ENCODE assay signal across 14 cellular contexts in genomic region chr19:20165971-20166592, GRCh38. TPM values are rescaled to one million over a fixed set of nuclear protein-coding genes. Genes with fewer than 3 reads are reported as not detected.
DNase-seq lines count a peak whose midpoint lies in the region; ATAC-seq, FAIRE-seq and TF ChIP-seq lines count a peak whose summit lies in the region.
"Had no signal": no experiment of that assay in that cellular context is flagged by ENCODE, and none has a peak within 500 bp of the region (broad histone marks: within the 10 kb centered on the region; RNA-seq: fewer than 3 reads in every experiment).

No MANE protein-coding gene starts in this region.

- H3K23me2 ChIP-seq in H1 (ENCODE audit: low read depth, low read length) = no peaks in the 10 kb centered on the region

- H3K36me3 ChIP-seq in BLaER1 = peaks cover 53% of the 10 kb centered on the region
- H3K36me3 ChIP-seq in DND-41 (ENCODE audit: insufficient read depth, low read length) = peaks cover 20% of the 10 kb centered on the region
- peaks cover 0 to 8% (median 2%) of the 10 kb centered on the region in 4 experiments; a peak in 5 of 8 replicates for H3K36me3 ChIP-seq in H1 (ENCODE audit: control insufficient read depth in 2 of 4, insufficient read depth in 4 of 4, low read length in 3 of 4)
- H3K36me3 ChIP-seq in pancreas = no peaks in the 10 kb centered on the region
- H3K36me3 ChIP-seq in kidney (ENCODE audit: control insufficient read depth in 1 of 2, insufficient read depth in 2 of 2, low read length in 2 of 2) = no peaks in the 10 kb centered on the region
- H3K36me3 ChIP-seq: cardiac muscle cell, uterus had no signal

- no peak for TF ChIP-seq RAD21 in H1 (IDR thresholded peaks at IDR 0.05 in 1 of 2, conservative IDR thresholded peaks at IDR 0.05 in 1 of 2; ENCODE audit: low read depth in 2 of 2, low read length in 2 of 2)

- H2AFZ ChIP-seq in DND-41 (ENCODE audit: low read depth, low read length) (no peak overlapping the region), H1 (ENCODE audit: low read length) (no peak overlapping the region)

- H3K4me2 ChIP-seq in BLaER1 = no peak overlapping the region
- H3K4me2 ChIP-seq in DND-41 (ENCODE audit: insufficient read depth, low read length) = no peak overlapping the region
- no peak overlapping the region for H3K4me2 ChIP-seq in H1 (ENCODE audit: insufficient read depth in 1 of 2, low read depth in 2 of 2, low read length in 2 of 2)

- no peaks in the 10 kb centered on the region for H3K27me3 ChIP-seq in BLaER1
- no peaks in the 10 kb centered on the region for H3K27me3 ChIP-seq in DND-41 (ENCODE audit: insufficient read depth, low read length, poor library complexity)
- no peaks in the 10 kb centered on the region for H3K27me3 ChIP-seq in H1 (replicated peaks in 1 of 4; ENCODE audit: control insufficient read depth in 3 of 4, extremely low read depth in 1 of 4, insufficient read depth in 3 of 4, low read length in 3 of 4)
- no peaks in the 10 kb centered on the region for H3K27me3 ChIP-seq in pancreas
- H3K27me3 ChIP-seq: cardiac muscle cell, uterus had no signal

- H3K79me2 ChIP-seq in DND-41 (ENCODE audit: insufficient read depth, low read length) (peaks cover 36% of the 10 kb centered on the region), H1 (ENCODE audit: control insufficient read depth in 1 of 2, insufficient read depth in 2 of 2, low read length in 2 of 2) (peaks cover 0 to 33% of the 10 kb centered on the region in 2 experiments; a peak in 3 of 4 replicates)

- H2BK120ac ChIP-seq in H1 (replicated peaks; ENCODE audit: low read depth, low read length) = no peak overlapping the region

- peaks cover 32% of the 10 kb centered on the region for H3K4me1 ChIP-seq in BLaER1
- H3K4me1 ChIP-seq in DND-41 (ENCODE audit: insufficient read depth, low read length) = peaks cover 26% of the 10 kb centered on the region
- H3K4me1 ChIP-seq in H1 (replicated peaks in 1 of 4; ENCODE audit: control insufficient read depth in 3 of 4, insufficient read depth in 4 of 4, low read length in 3 of 4) = peaks cover 0 to 5% (median 0%) of the 10 kb centered on the region in 4 experiments; a peak in 1 of 7 replicates
- no peaks in the 10 kb centered on the region for H3K4me1 ChIP-seq in pancreas
- peaks cover 3 to 4% of the 10 kb centered on the region in 2 donors for H3K4me1 ChIP-seq in kidney (ENCODE audit: control insufficient read depth in 1 of 2, insufficient read depth in 1 of 2, low read depth in 1 of 2, low read length in 2 of 2)
- H3K4me1 ChIP-seq: uterus had no signal

- H2BK12ac ChIP-seq in H1 (ENCODE audit: low read depth, low read length) = no peak overlapping the region

- no peak overlapping the region for H3K14ac ChIP-seq in H1 (ENCODE audit: insufficient read length)

- FAIRE-seq in H1 (lab: Jason Lieb, UNC) (no peak), pancreas (lab: Jason Lieb, UNC) (no peak), kidney (lab: Jason Lieb, UNC) (no peak)
- FAIRE-seq: small intestine had no signal

- H3K79me1 ChIP-seq in H1 (ENCODE audit: low read depth, low read length) = no peaks in the 10 kb centered on the region; the same call in 1 of the 2 replicates

- H3K9ac ChIP-seq in BLaER1 (no peak overlapping the region), DND-41 (ENCODE audit: low read depth, low read length) (no peak overlapping the region), H1 (replicated peaks in 1 of 4; ENCODE audit: extremely low read depth in 1 of 4, low read depth in 3 of 4, low read length in 3 of 4) (no peak overlapping the region), kidney (ENCODE audit: low read length in 2 of 2) (no peak overlapping the region)

- no peak for TF ChIP-seq EP300 in H1 (IDR thresholded peaks at IDR 0.05; ENCODE audit: borderline replicate concordance in 1 of 2, low read depth in 2 of 2, low read length in 2 of 2)

- H3K4me3 ChIP-seq in BLaER1 (no peak overlapping the region), DND-41 (ENCODE audit: low read depth in 1 of 2, low read length in 2 of 2) (no peak overlapping the region), H1 (ENCODE audit: extremely low read depth in 1 of 4, insufficient read depth in 2 of 4, low read depth in 3 of 4, low read length in 4 of 4) (no peak overlapping the region), pancreas (no peak overlapping the region), kidney (ENCODE audit: low read length in 2 of 2) (no peak overlapping the region)
- H3K4me3 ChIP-seq: cardiac muscle cell, lung had no signal

- H2BK20ac ChIP-seq in H1 (ENCODE audit: low read length) = 0 out of 2 replicates have a peak overlapping the region, but pooled peaks have one; percentile 82

- H4K8ac ChIP-seq in H1 (ENCODE audit: extremely low read depth, insufficient read depth, low read length) = no peak overlapping the region

- TF ChIP-seq POLR2A in H1 (IDR thresholded peaks at IDR 0.05; ENCODE audit: control extremely low read depth in 1 of 2, low read depth in 2 of 2, low read length in 2 of 2) = no peak

- POLR2A ChIA-PET in H1 (lab: Charles Lee; ENCODE audit: partially characterized antibody) = interaction anchor here (0.7 to 3.9 kb wide), 18 partner anchors 13 to 497 kb away, joined by 3 to 20 read pairs (median 4); partner anchors contain the start of genes ZNF101 and ZNF90

- H3K23ac ChIP-seq in H1 (ENCODE audit: insufficient read length) = no peak overlapping the region

- H2BK5ac ChIP-seq in H1 (ENCODE audit: low read depth, low read length) = no peak overlapping the region

- intact Hi-C loops in pancreas (cut with DNase I) (no loop called here), kidney (cut with DNase I) (no loop called here), left colon (cut with DNase I, micrococcal nuclease) (no loop called here)

- peak overlapping the region; percentile 41; the same call in 1 of the 2 replicates for H3K27ac ChIP-seq in BLaER1
- H3K27ac ChIP-seq in DND-41 (ENCODE audit: low read length) = 0 out of 2 replicates have a peak overlapping the region, but pooled peaks have one; percentile 13
- H3K27ac ChIP-seq in H1 (ENCODE audit: low read depth, low read length) = no peak overlapping the region
- peak overlapping the region in 2 of 4 donors; percentile 68 to 73 for H3K27ac ChIP-seq in pancreas
- no peak overlapping the region for H3K27ac ChIP-seq in kidney (ENCODE audit: low read depth in 2 of 2, low read length in 2 of 2)
- H3K27ac ChIP-seq: cardiac muscle cell, uterus had no signal

- H4K5ac ChIP-seq in H1 (ENCODE audit: insufficient read length, low read depth, low read length) = no peak overlapping the region

- H3K9me3 ChIP-seq in BLaER1 (peaks cover 89% of the 10 kb centered on the region), DND-41 (ENCODE audit: insufficient read depth, low read length, severe bottlenecking) (peaks cover 7% of the 10 kb centered on the region), H1 (ENCODE audit: insufficient read depth in 2 of 2, low read depth in 1 of 2, low read length in 1 of 2) (no peaks in the 10 kb centered on the region), pancreas (no peaks in the 10 kb centered on the region), kidney (ENCODE audit: control insufficient read depth in 1 of 2, low read length in 2 of 2) (no peaks in the 10 kb centered on the region)
- H3K9me3 ChIP-seq: uterus had no signal

- ATAC-seq in DND-41 (ENCODE audit: insufficient read depth, low read depth) = no peak
- peak in 3 of 4 donors; percentile 24 to 46 (median 31) for ATAC-seq in pancreas
- ATAC-seq in left colon = no peak
- ATAC-seq in GM21515 (IDR thresholded peaks at IDR 0.05; ENCODE audit: unreplicated experiment) = no peak

- no peak overlapping the region for H3K56ac ChIP-seq in H1 (replicated peaks; ENCODE audit: insufficient read length, low read depth, low read length)

- DNase-seq in DND-41 (no peak), H1 (ENCODE audit: low read depth in 1 of 2, low spot score in 2 of 2) (no peak), pancreas (peak in 2 of 6 donors; percentile 15 to 21), AG08395 (ENCODE audit: low spot score) (no peak), kidney (no peak), left colon (no peak)
- DNase-seq: GDM1, NCI-H1417 had no signal

- no peak overlapping the region for H3K18ac ChIP-seq in H1 (ENCODE audit: extremely low read depth, low read length)

- WGBS in H1 (ENCODE audit: extremely low coverage in 1 of 2, insufficient coverage in 1 of 2, insufficient read length in 1 of 2, insufficient replicate concordance in 2 of 2, low coverage in 1 of 2, low lambda C conversion rate in 2 of 2, missing lambda C conversion rate in 1 of 2), 2 experiments = 92% methylated on average over 7 of the region's 7 CpGs; no CpG with 5 or more reads in 1 of the 2 experiments
- 42 to 45% methylated on average over 7 of the region's 7 CpGs for WGBS in pancreas, 2 donors

- H4K20me1 ChIP-seq in BLaER1 (no peaks in the 10 kb centered on the region), DND-41 (ENCODE audit: insufficient read depth, low read length) (no peaks in the 10 kb centered on the region), H1 (replicated peaks in 1 of 2; ENCODE audit: control insufficient read depth in 1 of 2, insufficient read depth in 2 of 2, low read length in 2 of 2) (no peaks in the 10 kb centered on the region)

- no peak for TF ChIP-seq CTCF in DND-41 (IDR thresholded peaks at IDR 0.05; ENCODE audit: borderline replicate concordance, extremely low read depth, low read length, poor library complexity, severe bottlenecking)
- no peak for TF ChIP-seq CTCF in H1 (IDR thresholded peaks at IDR 0.05; ENCODE audit: control extremely low read depth in 1 of 3, insufficient read depth in 1 of 3, low read depth in 1 of 3, low read length in 3 of 3)
- TF ChIP-seq CTCF in pancreas (IDR thresholded peaks at IDR 0.05) = no peak
- TF ChIP-seq CTCF in kidney (IDR thresholded peaks at IDR 0.05; ENCODE audit: borderline replicate concordance, extremely low read depth, insufficient read depth) = no peak

- H2BK15ac ChIP-seq in H1 (ENCODE audit: low read length) = no peak overlapping the region

- no peak overlapping the region for H2AK5ac ChIP-seq in H1 (ENCODE audit: low read depth, low read length)

- H3K4ac ChIP-seq in H1 (replicated peaks; ENCODE audit: insufficient read length, low read depth, low read length) = no peak overlapping the region

- no peak overlapping the region for H4K91ac ChIP-seq in H1 (replicated peaks; ENCODE audit: insufficient read length, low read length)

- CTCF ChIA-PET in H1 (lab: Charles Lee; ENCODE audit: partially characterized antibody) = interaction anchor here (1.9 kb wide), 1 partner anchor 168 kb away, joined by 9 read pairs; no protein-coding TSS in a partner anchor

RNA-seq across cellular contexts. Expression of gene ZNF486, which starts 0.9 kb away (rescaled TPM):
- total RNA-seq in H1 (2021; fragmentation: NEBNext Ultra II Directional; extraction: Animal tissue kit (Norgen Biotek cat#: 25700)) = 21.3 and 23.4 TPM in 2 replicates
- polyA plus RNA-seq in H1 (2011; rRNA removed) (6.3 and 10.7 TPM in 2 replicates), pancreas (1 to 10 TPM; 2.0 to 2.4 TPM), kidney (ENCODE audit: insufficient read depth, low read depth, low replicate concordance) (2.6 TPM)
- 11.0 TPM for polyA plus RNA-seq in H1 (2011; cell fraction: cytosol; rRNA removed)
- 6.5 TPM for polyA plus RNA-seq in H1 (2011; cell fraction: nucleus; rRNA removed)
- 10.5 to 15.0 TPM (median 11.2 TPM) in 4 replicates for polyA plus RNA-seq in H1 (2012, experiment 1 of 2)
- 4.6 TPM for polyA plus RNA-seq in H1 (2012, experiment 2 of 2)
- 17.6 TPM for polyA plus RNA-seq in H1 (2013, experiment 1 of 2)
- 15.9 TPM for polyA plus RNA-seq in H1 (2013, experiment 2 of 2)
- 16.1 and 20.6 TPM in 2 replicates for polyA minus RNA-seq in H1 (2011; rRNA and poly(A)+ RNA removed)
- polyA minus RNA-seq in H1 (2011; cell fraction: cytosol; rRNA and poly(A)+ RNA removed) = 24.7 TPM
- 47.8 TPM for polyA minus RNA-seq in H1 (2011; cell fraction: nucleus; rRNA and poly(A)+ RNA removed)
- total RNA-seq in pancreas (1 to 10 TPM; 2.6 to 6.1 (median 3.8) TPM), kidney (12.9 TPM), left colon (1 to 10 TPM; 2.4 to 4.6 TPM)

Comparison
In these comparisons a context has a peak if more than half of its experiments do, and no peak if none do; other contexts are left out.
1. H3K27ac ChIP-seq: peak in BLaER1 (single experiment) and DND-41 (single experiment); none in H1 (single experiment) and kidney (0 of 2).
2. ATAC-seq: peak in pancreas (3 of 4); none in DND-41 (single experiment), left colon (single experiment) and GM21515 (single experiment).